Comparison of ENCODE assay signal across 13 cellular contexts in the genomic region with DNA sequence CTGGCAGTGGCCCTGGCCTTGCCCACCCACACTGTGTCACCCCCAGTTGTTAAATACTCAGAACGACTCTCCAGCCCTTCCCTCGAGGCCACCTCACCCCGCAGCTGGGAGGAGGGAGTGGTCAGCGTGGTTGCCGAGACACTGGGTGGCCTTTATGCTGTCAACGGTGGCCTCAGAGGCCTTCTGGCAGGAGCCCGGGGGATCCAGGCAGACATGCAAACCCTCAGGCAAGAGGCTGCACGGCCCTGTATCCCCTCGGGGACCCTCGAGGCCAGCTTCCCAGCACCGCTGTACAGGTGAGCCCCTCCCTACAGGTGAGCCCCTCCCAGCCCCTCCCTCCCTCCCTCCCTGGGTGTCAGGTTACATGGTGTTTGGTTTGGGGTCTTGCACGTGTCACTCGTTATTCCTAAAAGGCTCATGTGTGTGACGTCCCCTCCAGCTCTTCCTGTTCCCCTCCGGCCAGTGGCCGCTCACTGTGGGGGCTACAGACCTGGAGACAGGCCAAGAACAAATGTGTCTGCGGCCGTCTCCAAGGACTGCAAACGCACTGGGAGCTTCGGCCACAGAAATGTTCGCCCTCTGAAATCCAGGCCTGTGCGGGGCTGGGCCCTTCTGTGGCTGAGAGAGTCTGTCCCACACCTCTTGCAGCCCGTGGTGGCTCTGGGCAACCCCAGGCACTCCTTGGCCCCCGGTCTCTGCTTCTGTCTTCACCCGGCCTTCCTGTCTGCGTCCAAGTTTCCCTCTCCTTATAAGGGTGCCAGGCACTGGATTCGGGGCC. TPM values are rescaled to one million over a fixed set of nuclear protein-coding genes. Genes with fewer than 3 reads are reported as not detected.
A peak's percentile ranks its signal among the peaks of the same experiment; 100 is the strongest.
DNase-seq lines count a peak whose midpoint lies in the region; ATAC-seq and TF ChIP-seq lines count a peak whose summit lies in the region.
"Had no signal": no experiment of that assay in that cellular context is flagged by ENCODE, and none has a peak within 500 bp of the region (broad histone marks: within the 10 kb centered on the region; RNA-seq: fewer than 3 reads in every experiment).

Gene TEKTIP1 (plus strand): TSS at position 210 of the 778 bp plus-strand sequence. CDS start 4 bp downstream, at position 214.

- H3K36me3 Mint-ChIP-seq in H9 (ENCODE audit: insufficient read depth in 1 of 3, low read depth in 3 of 3), result peaks cover 9 to 37% (median 36%) of the 10 kb centered on the region in 3 experiments; a peak in 6 of 7 replicates
- peaks cover 5% of the 10 kb centered on the region for H3K36me3 Mint-ChIP-seq in activated naive CD8-positive, alpha-beta T cell treated with anti-CD3 and anti-CD28 coated beads, Interleukin-2, amount 50 U/mL, for 24 hours (ENCODE audit: low read depth)

- H3K4ac ChIP-seq in H9 (ENCODE audit: low read depth, low read length) (no peak within 1 kb of the TSS), mesenchymal stem cell (ENCODE audit: low read depth in 1 of 2, low read length in 2 of 2) (no peak within 1 kb of the TSS)

- no peaks in the 10 kb centered on the region; the same call in 1 of the 2 replicates for H3K27me3 Mint-ChIP-seq in H9 (ENCODE audit: low read depth)
- H3K27me3 Mint-ChIP-seq in activated naive CD8-positive, alpha-beta T cell treated with anti-CD3 and anti-CD28 coated beads, Interleukin-2, amount 50 U/mL, for 24 hours, result no peaks in the 10 kb centered on the region

- H3K9ac ChIP-seq in BLaER1, result no peak within 1 kb of the TSS
- H3K9ac ChIP-seq in H9 (ENCODE audit: extremely low read depth, insufficient read length, low read length), result no peak within 1 kb of the TSS
- H3K9ac ChIP-seq in mesenchymal stem cell (ENCODE audit: low read length), result no peak within 1 kb of the TSS

- no CpG with 5 or more reads among the region's 27 CpGs for WGBS in H9 (ENCODE audit: extremely low coverage, insufficient read length, low lambda C conversion rate)
- 71% methylated on average over 27 of the region's 27 CpGs for WGBS in mesenchymal stem cell

- H3K18ac ChIP-seq in H9 (ENCODE audit: insufficient read length, low read depth, low read length) (no peak within 1 kb of the TSS), mesenchymal stem cell (ENCODE audit: low read depth in 1 of 2, low read length in 2 of 2) (peak within 1 kb of the TSS in 1 of 2 experiments; percentile 74)

- 0 out of 2 replicates have a peak within 1 kb of the TSS, but pooled peaks have one; percentile 11 for H3K27ac ChIP-seq in BLaER1
- no peak within 1 kb of the TSS for H3K27ac ChIP-seq in H9 (ENCODE audit: insufficient read length, low read depth, low read length)
- no peak within 1 kb of the TSS for H3K27ac ChIP-seq in mesenchymal stem cell (ENCODE audit: low read length, poor library complexity, severe bottlenecking)

- H2AFZ ChIP-seq in H9 (ENCODE audit: low read length), result no peak within 1 kb of the TSS
- no peak within 1 kb of the TSS for H2AFZ ChIP-seq in mesenchymal stem cell (ENCODE audit: low read depth, low read length)

- H3K4me2 ChIP-seq in BLaER1 (no peak within 1 kb of the TSS), H9 (ENCODE audit: insufficient read depth, insufficient read length, low read length) (no peak within 1 kb of the TSS), mesenchymal stem cell (ENCODE audit: low read length, poor library complexity, severe bottlenecking) (no peak within 1 kb of the TSS)

- peak; percentile 9 for ATAC-seq in activated naive CD8-positive, alpha-beta T cell treated with anti-CD3 and anti-CD28 coated beads, Interleukin-2, amount 50 U/mL, for 24 hours
- ATAC-seq in GM21526 (IDR thresholded peaks at IDR 0.05; ENCODE audit: low FRiP score, unreplicated experiment), result no peak
- ATAC-seq in HG03135 (IDR thresholded peaks at IDR 0.05; ENCODE audit: unreplicated experiment), result no peak

- H3K27me3 ChIP-seq in BLaER1, result no peaks in the 10 kb centered on the region
- H3K27me3 ChIP-seq in H9 (ENCODE audit: insufficient read depth, low read length), result no peaks in the 10 kb centered on the region
- H3K27me3 ChIP-seq in mesenchymal stem cell (ENCODE audit: control insufficient read depth in 1 of 2, insufficient read depth in 1 of 2, low read length in 2 of 2), result no peaks in the 10 kb centered on the region
- H3K27me3 ChIP-seq: sigmoid colon had no signal

- H4K91ac ChIP-seq in H9 (ENCODE audit: insufficient read length, low read depth, low read length) (no peak within 1 kb of the TSS), mesenchymal stem cell (ENCODE audit: low read length) (peak within 1 kb of the TSS; percentile 15)

- no peak for TF ChIP-seq CTCF in H9 (conservative IDR thresholded peaks at IDR 0.05)

- no peaks in the 10 kb centered on the region for H3K9me3 Mint-ChIP-seq in H9
- H3K9me3 Mint-ChIP-seq in activated naive CD8-positive, alpha-beta T cell treated with anti-CD3 and anti-CD28 coated beads, Interleukin-2, amount 50 U/mL, for 24 hours, result no peaks in the 10 kb centered on the region

- peaks cover 52% of the 10 kb centered on the region for H3K36me3 ChIP-seq in BLaER1
- H3K36me3 ChIP-seq in mesenchymal stem cell (ENCODE audit: control insufficient read depth in 1 of 2, insufficient read depth in 2 of 2, low read depth in 1 of 2, low read length in 2 of 2), result peaks cover 26 to 68% of the 10 kb centered on the region in 2 experiments

- H3K9me3 ChIP-seq in BLaER1 (no peaks in the 10 kb centered on the region), H9 (ENCODE audit: control insufficient read depth, low read depth, low read length) (no peaks in the 10 kb centered on the region), mesenchymal stem cell (ENCODE audit: control insufficient read depth, low read length) (no peaks in the 10 kb centered on the region)
- H3K9me3 ChIP-seq: sigmoid colon had no signal

- DNase-seq in H9 (peak; percentile 66), mesenchymal stem cell (peak; percentile 34), GM19238 (ENCODE audit: insufficient read length, low spot score) (no peak), dermis blood vessel endothelial cell (no peak)
- no peak for DNase-seq in activated naive CD8-positive, alpha-beta T cell treated with anti-CD3 and anti-CD28 coated beads, Interleukin-2, amount 50 U/mL, for 24 hours
- DNase-seq: activated T-cell treated with anti-CD3 and anti-CD28 coated beads for 4 hours, COR-L47, NCI-H526, sigmoid colon had no signal

- H3K79me1 ChIP-seq in H9 (ENCODE audit: insufficient read depth, low read depth, low read length, poor library complexity, severe bottlenecking) (no peaks in the 10 kb centered on the region), mesenchymal stem cell (replicated peaks; ENCODE audit: low read length, poor library complexity, severe bottlenecking) (peaks cover 4% of the 10 kb centered on the region)

- H3K4me3 ChIP-seq in BLaER1 (no peak within 1 kb of the TSS), mesenchymal stem cell (ENCODE audit: insufficient read depth in 1 of 2, low read depth in 1 of 2, low read length in 2 of 2) (no peak within 1 kb of the TSS)
- H3K4me3 ChIP-seq: sigmoid colon had no signal

- no peak within 1 kb of the TSS for H4K5ac ChIP-seq in H9 (ENCODE audit: insufficient read length, low read depth, low read length)

- H4K8ac ChIP-seq in H9 (replicated peaks; ENCODE audit: insufficient read length, low read depth, low read length), result no peak within 1 kb of the TSS
- H4K8ac ChIP-seq in mesenchymal stem cell (ENCODE audit: low read length), result no peak within 1 kb of the TSS

- no peak within 1 kb of the TSS for H2BK20ac ChIP-seq in H9 (ENCODE audit: low read depth, low read length, poor library complexity, severe bottlenecking)

- peaks cover 39% of the 10 kb centered on the region for H3K4me1 ChIP-seq in BLaER1
- no peaks in the 10 kb centered on the region for H3K4me1 ChIP-seq in H9 (ENCODE audit: insufficient read depth, low read length)
- H3K4me1 ChIP-seq in mesenchymal stem cell (ENCODE audit: control insufficient read depth, insufficient read depth, low read depth, low read length), result peaks cover 19% of the 10 kb centered on the region

- H4K20me1 ChIP-seq in BLaER1 (peaks cover 73% of the 10 kb centered on the region), H9 (ENCODE audit: control insufficient read depth, insufficient read depth, insufficient read length) (no peaks in the 10 kb centered on the region)

- H3K23ac ChIP-seq in H9 (ENCODE audit: insufficient read length, low read depth, low read length) (no peak within 1 kb of the TSS), mesenchymal stem cell (ENCODE audit: low read length in 2 of 2) (no peak within 1 kb of the TSS)

- H2AK5ac ChIP-seq in H9 (ENCODE audit: insufficient read length, low read length) (no peak within 1 kb of the TSS), mesenchymal stem cell (ENCODE audit: low read length, severe bottlenecking) (no peak within 1 kb of the TSS)

- no peak within 1 kb of the TSS for H3K56ac ChIP-seq in H9 (ENCODE audit: insufficient read length, low read depth, low read length)

- H2BK12ac ChIP-seq in H9 (ENCODE audit: insufficient read length, low read depth, low read length) (no peak within 1 kb of the TSS), mesenchymal stem cell (ENCODE audit: low read length in 2 of 2) (peak within 1 kb of the TSS in 1 of 2 experiments; percentile 64)

- H2BK120ac ChIP-seq in H9 (ENCODE audit: low read depth, low read length, poor library complexity, severe bottlenecking), result no peak within 1 kb of the TSS
- no peak within 1 kb of the TSS for H2BK120ac ChIP-seq in mesenchymal stem cell (ENCODE audit: low read depth, low read length)

- H3T11ph ChIP-seq in H9 (ENCODE audit: low read length), result no peak within 1 kb of the TSS

- peaks cover 6 to 14% of the 10 kb centered on the region in 2 experiments; a peak in 3 of 4 replicates for H3K4me1 Mint-ChIP-seq in H9
- H3K4me1 Mint-ChIP-seq in activated naive CD8-positive, alpha-beta T cell treated with anti-CD3 and anti-CD28 coated beads, Interleukin-2, amount 50 U/mL, for 24 hours, result no peaks in the 10 kb centered on the region

- H3K23me2 ChIP-seq in H9 (ENCODE audit: insufficient read length, low read depth, low read length, poor library complexity, severe bottlenecking), result no peaks in the 10 kb centered on the region

- H3K4me3 Mint-ChIP-seq in H9, result peak within 1 kb of the TSS in 1 of 2 experiments; percentile 38; a peak in 1 of 5 replicates
- no peak within 1 kb of the TSS for H3K4me3 Mint-ChIP-seq in activated naive CD8-positive, alpha-beta T cell treated with anti-CD3 and anti-CD28 coated beads, Interleukin-2, amount 50 U/mL, for 24 hours

- peak within 1 kb of the TSS; percentile 50 to 86 (median 73); a peak in 5 of 7 replicates for H3K27ac Mint-ChIP-seq in H9
- H3K27ac Mint-ChIP-seq in activated naive CD8-positive, alpha-beta T cell treated with anti-CD3 and anti-CD28 coated beads, Interleukin-2, amount 50 U/mL, for 24 hours, result no peak within 1 kb of the TSS

- H3K14ac ChIP-seq in H9 (ENCODE audit: insufficient read depth, low read length) (no peak within 1 kb of the TSS), mesenchymal stem cell (ENCODE audit: low read length in 2 of 2) (no peak within 1 kb of the TSS)

- H2BK5ac ChIP-seq in H9 (ENCODE audit: insufficient read length, low read length), result no peak within 1 kb of the TSS
- no peak within 1 kb of the TSS for H2BK5ac ChIP-seq in mesenchymal stem cell (ENCODE audit: low read depth, low read length, poor library complexity, severe bottlenecking)

- H2BK15ac ChIP-seq in H9 (ENCODE audit: low read depth, low read length), result no peak within 1 kb of the TSS
- H2BK15ac ChIP-seq in mesenchymal stem cell (ENCODE audit: low read depth, poor library complexity, severe bottlenecking), result peak within 1 kb of the TSS; percentile 23

- H3K79me2 ChIP-seq in H9 (ENCODE audit: insufficient read depth, low read length), result no peaks in the 10 kb centered on the region

RNA-seq across cellular contexts. Expression of gene TEKTIP1, which starts in this region (rescaled TPM):
- total RNA-seq in H9 (2021), result 1.2 and 1.3 TPM in 2 replicates
- polyA plus RNA-seq in mesenchymal stem cell (2013, experiment 1 of 2), result not detected
- polyA plus RNA-seq in mesenchymal stem cell (2013, experiment 2 of 2), result not detected
- total RNA-seq in dermis blood vessel endothelial cell, result not detected in 2 replicates
- total RNA-seq: glomerular endothelial cell had no signal

Comparison
In these comparisons a context has a peak if more than half of its experiments do, and no peak if none do; other contexts are left out.
1. DNase-seq: peak in H9 (single experiment) and mesenchymal stem cell (single experiment); none in activated naive CD8-positive, alpha-beta T cell treated with anti-CD3 and anti-CD28 coated beads, Interleukin-2, amount 50 U/mL, for 24 hours (single experiment), GM19238 (single experiment) and dermis blood vessel endothelial cell (single experiment).